Comparison of ENCODE assay signal across 1 cellular context in genomic region chr10:5446390-5446926, GRCh38.
A peak's percentile ranks its signal among the peaks of the same experiment; 100 is the strongest.
TF ChIP-seq lines count a peak whose summit lies in the region.

No MANE protein-coding gene starts in this region.

TF ChIP-seq in K562, 482 proteins besides CTCF, POLR2A, EP300 and RAD21 (continued from another document and continues in another):
- TF ChIP-seq E2F1 (CRISPR knock-in tag; IDR thresholded peaks at IDR 0.05) (peak; percentile 70), ZBTB8A (IDR thresholded peaks at IDR 0.05; ENCODE audit: partially characterized antibody) (no peak), HSF4 (CRISPR knock-in tag; IDR thresholded peaks at IDR 0.05; ENCODE audit: borderline replicate concordance) (no peak), SIN3A (IDR thresholded peaks at IDR 0.05; ENCODE audit: borderline replicate concordance in 2 of 2, control insufficient read depth in 1 of 2, low read depth in 2 of 2, low read length in 2 of 2) (peak; percentile 94 to 96), SMAD1 (IDR thresholded peaks at IDR 0.05; ENCODE audit: low read depth, low read length, partially characterized antibody) (peak; percentile 77), ZNF140 (CRISPR knock-in tag; IDR thresholded peaks at IDR 0.05) (no peak), USF2 (CRISPR knock-in tag; IDR thresholded peaks at IDR 0.05) (peak; percentile 96), LARP7 (IDR thresholded peaks at IDR 0.05) (peak; percentile 82; the same call in 1 of the 2 replicates), PRMT5 (CRISPR knock-in tag; IDR thresholded peaks at IDR 0.05) (no peak), ID3 (CRISPR knock-in tag; IDR thresholded peaks at IDR 0.05) (no peak), ID3 (tag; IDR thresholded peaks at IDR 0.05) (0 out of 2 replicates have a peak, but pooled peaks have one; percentile 53), CBFA2T2 (conservative IDR thresholded peaks at IDR 0.05) (peak; percentile 79), MED1 (CRISPR knock-in tag; IDR thresholded peaks at IDR 0.05; ENCODE audit: borderline replicate concordance) (no peak), ZNF277 (CRISPR knock-in tag; IDR thresholded peaks at IDR 0.05; ENCODE audit: borderline replicate concordance) (no peak), GATAD2A (IDR thresholded peaks at IDR 0.05) (peak; percentile 71; the same call in 1 of the 2 replicates), ZNF280A (IDR thresholded peaks at IDR 0.05; ENCODE audit: low read depth, partially characterized antibody) (no peak), FOXK1 (CRISPR knock-in tag; IDR thresholded peaks at IDR 0.05; ENCODE audit: borderline replicate concordance) (peak; percentile 87; the same call in 1 of the 2 replicates), ZBTB9 (CRISPR knock-in tag; IDR thresholded peaks at IDR 0.05) (peak; percentile 75; the same call in 1 of the 2 replicates), VEZF1 (CRISPR knock-in tag; IDR thresholded peaks at IDR 0.05) (peak; percentile 65), MITF (IDR thresholded peaks at IDR 0.05) (peak; percentile 63; the same call in 1 of the 2 replicates), SMARCC2 (IDR thresholded peaks at IDR 0.05; ENCODE audit: low read depth) (0 out of 2 replicates have a peak, but pooled peaks have one; percentile 18), GTF2A2 (tag; IDR thresholded peaks at IDR 0.05) (no peak), CEBPZ (IDR thresholded peaks at IDR 0.05; ENCODE audit: borderline replicate concordance, low read depth, low read length) (no peak), MLLT1 (IDR thresholded peaks at IDR 0.05) (peak; percentile 98 to 99), ELF2 (CRISPR knock-in tag; IDR thresholded peaks at IDR 0.05) (0 out of 2 replicates have a peak, but pooled peaks have one; percentile 28), FOXM1 (IDR thresholded peaks at IDR 0.05; ENCODE audit: low read depth) (no peak), FOXM1 (CRISPR knock-in tag; IDR thresholded peaks at IDR 0.05; ENCODE audit: low read depth) (no peak), ZNF583 (CRISPR knock-in tag; IDR thresholded peaks at IDR 0.05) (peak; percentile 32; the same call in 1 of the 2 replicates), ZNF174 (CRISPR knock-in tag; IDR thresholded peaks at IDR 0.05) (no peak), MNT (conservative IDR thresholded peaks at IDR 0.05) (peak; percentile 98 to 99), FOXO4 (CRISPR knock-in tag; IDR thresholded peaks at IDR 0.05) (no peak; the same call in 1 of the 2 replicates), TOE1 (IDR thresholded peaks at IDR 0.05; ENCODE audit: borderline replicate concordance) (peak; percentile 97), TOE1 (CRISPR knock-in tag; IDR thresholded peaks at IDR 0.05; ENCODE audit: borderline replicate concordance, low read depth) (no peak), ZBTB34 (CRISPR knock-in tag; IDR thresholded peaks at IDR 0.05) (no peak), THRB (CRISPR knock-in tag; conservative IDR thresholded peaks at IDR 0.05) (0 out of 2 replicates have a peak, but pooled peaks have one; percentile 56)
